In the genomic region with DNA sequence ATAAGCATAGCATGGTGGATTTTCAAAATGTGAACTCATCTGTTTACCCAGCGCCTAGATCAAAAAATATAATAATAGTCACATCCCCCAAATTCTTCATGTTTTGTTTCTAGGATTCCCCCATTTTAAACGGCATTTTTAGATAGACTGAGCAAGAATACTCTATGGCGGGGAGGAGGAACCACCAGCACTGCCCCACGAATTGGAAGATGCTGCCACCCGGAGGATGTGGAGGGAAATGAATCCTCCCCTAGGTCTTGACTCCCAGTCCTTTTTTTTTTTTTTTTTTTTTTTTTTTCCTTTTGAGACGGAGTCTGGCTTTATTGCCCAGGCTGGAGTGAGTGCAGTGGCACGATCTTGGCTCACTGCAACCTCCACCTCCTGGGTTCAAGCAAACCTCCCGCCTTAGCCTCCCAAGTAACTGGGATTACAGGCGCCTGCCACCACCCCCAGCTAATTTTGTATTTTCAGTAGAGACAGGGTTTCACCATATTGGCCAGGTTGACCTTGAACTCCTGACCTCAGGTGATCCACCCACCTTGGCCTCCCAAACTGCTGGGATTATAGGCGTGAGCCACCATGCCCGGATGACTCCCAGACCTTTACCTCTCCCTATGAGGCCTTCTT, we compare ENCODE assay signal across 8 cellular contexts. TPM values are rescaled to one million over a fixed set of nuclear protein-coding genes. Genes with fewer than 3 reads are reported as not detected.
A peak's percentile ranks its signal among the peaks of the same experiment; 100 is the strongest.
DNase-seq lines count a peak whose midpoint lies in the region; ATAC-seq and TF ChIP-seq lines count a peak whose summit lies in the region.
"Not testable (repeated sequence)": the region's sequence is repeated elsewhere in the genome, so short reads cannot be mapped to it uniquely, and the experiment has no call there.

No MANE protein-coding gene starts in this region.

- H3K36me3 ChIP-seq in H7 (replicated peaks; ENCODE audit: control insufficient read depth, insufficient read depth, low read length); esophagus squamous epithelium: not testable (repeated sequence)

- peak in 5 of 6 experiments; percentile 42 to 64 (median 51) for TF ChIP-seq CTCF in esophagus squamous epithelium (IDR thresholded peaks at IDR 0.05)

- H3K27me3 ChIP-seq in H7 (ENCODE audit: control insufficient read depth, insufficient read depth, low read length): peaks cover 10% of the 10 kb centered on the region; the same call in 1 of the 2 replicates
- peaks cover 0 to 43% (median 0%) of the 10 kb centered on the region in 4 donors for H3K27me3 ChIP-seq in esophagus squamous epithelium

- intact Hi-C loops in esophagus squamous epithelium (cut with DNase I): loop anchor here (5.0 kb wide), 1 partner anchor 181 kb away; no protein-coding TSS in a partner anchor

- 16 to 53% methylated on average over 5 to 11 of the region's 11 CpGs for WGBS in esophagus squamous epithelium, 2 donors

- not testable (repeated sequence) for H3K4me3 ChIP-seq in H7 (ENCODE audit: insufficient read depth, low read depth, low read length); esophagus squamous epithelium

- not testable (repeated sequence) for H3K4me1 ChIP-seq in esophagus squamous epithelium

- not testable (repeated sequence) for TF ChIP-seq POLR2A in esophagus squamous epithelium (IDR thresholded peaks at IDR 0.05)

- H3K27ac ChIP-seq in esophagus squamous epithelium: not testable (repeated sequence)

- DNase-seq in CMK (ENCODE audit: low read depth): peak; percentile 14
- DNase-seq in H7: peak; percentile 76
- peak; percentile 47 for DNase-seq in NCI-H187 treated with DMSO at 0.1 percent for 48 hours (lab: John Stamatoyannopoulos, UW)
- peak; percentile 20 for DNase-seq in activated T-helper 9 cell treated with anti-CD3 and anti-CD28 coated beads, Interleukin-2, amount 50 U/mL, for 16 hours (ENCODE audit: low read depth)
- DNase-seq in esophagus squamous epithelium (lab: John Stamatoyannopoulos, UW): not testable (repeated sequence)
- peak; percentile 64 for DNase-seq in middle frontal gyrus (ENCODE audit: extremely low spot score, low spot score)
- DNase-seq in stimulated activated CD8-positive, alpha-beta memory T cell treated with anti-CD3 and anti-CD28 coated beads, Interleukin-12 subunit alpha, Interleukin-12 subunit beta, amount 100 ng/mL, for 24 hours (ENCODE audit: extremely low read depth): peak; percentile 20

- not testable (repeated sequence) for H3K9me3 ChIP-seq in esophagus squamous epithelium

- ATAC-seq in SK-N-SH treated with all-trans-retinoic acid at 6 μM for 48 hours: peak; percentile 98

RNA-seq across cellular contexts. Expression of gene SYT13, which starts 7.5 kb away (rescaled TPM):
- 6.1 and 9.6 TPM in 2 replicates for total RNA-seq in H7 (2014; rRNA removed; shearing (Covaris generic))
- total RNA-seq in esophagus squamous epithelium: under 1 TPM in 2 of 4 donors, not detected in 2; 0.04 to 0.15 TPM
